In the genomic region with DNA sequence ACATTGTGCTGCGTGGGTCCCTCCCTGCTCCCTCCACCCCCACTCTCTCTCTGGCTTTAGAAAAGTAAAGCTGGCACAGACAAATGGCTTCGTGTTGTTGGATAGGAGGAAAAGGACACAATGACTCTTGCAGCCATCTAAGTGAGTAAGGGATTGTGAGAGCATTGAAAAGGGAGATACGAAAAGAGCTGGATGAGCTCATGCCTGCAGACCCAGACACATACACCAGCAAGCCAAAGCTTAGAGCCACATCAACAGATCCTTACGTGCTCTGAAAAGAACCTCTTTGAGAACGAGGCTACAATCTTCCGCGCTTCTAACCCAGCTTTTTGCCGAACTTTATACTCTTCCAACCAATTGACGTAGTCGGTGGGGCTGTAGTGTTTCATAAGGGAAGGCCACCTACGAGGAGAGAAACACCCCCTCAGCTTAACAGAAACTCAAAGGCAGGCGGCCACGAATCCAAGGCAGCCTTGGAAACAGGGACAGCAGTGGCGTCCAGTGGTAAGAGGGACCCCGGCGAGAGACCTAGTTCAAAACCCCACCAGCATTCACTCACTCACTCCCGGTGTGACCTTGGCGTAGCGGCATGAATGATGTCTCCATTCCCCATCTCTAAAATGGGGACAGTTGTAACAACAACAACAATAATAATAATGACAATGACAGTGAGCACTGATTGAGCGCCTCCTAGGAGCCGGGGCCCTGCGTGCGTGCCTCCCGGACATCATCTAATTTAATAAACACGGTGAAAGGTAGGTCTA, we compare ENCODE assay signal across 1 cellular context.
TF ChIP-seq lines count a peak whose summit lies in the region.

No MANE protein-coding gene starts in this region.

TF ChIP-seq in HepG2, 621 proteins besides CTCF, POLR2A, EP300 and RAD21 (continued from another document):
- TF ChIP-seq RNF219 (CRISPR knock-in tag; IDR thresholded peaks at IDR 0.05) (no peak), KAT2B (IDR thresholded peaks at IDR 0.05; ENCODE audit: borderline replicate concordance, low read depth, low read length) (no peak), CCAR2 (optimal IDR thresholded peaks at IDR 0.05; ENCODE audit: low read depth, low read length) (no peak), SNAI1 (CRISPR knock-in tag; IDR thresholded peaks at IDR 0.05; ENCODE audit: borderline replicate concordance) (no peak), TOPORS (CRISPR knock-in tag; IDR thresholded peaks at IDR 0.05) (no peak), ZC3H13 (CRISPR knock-in tag; IDR thresholded peaks at IDR 0.05) (no peak), ZNF205 (CRISPR knock-in tag; IDR thresholded peaks at IDR 0.05) (no peak), MAX (IDR thresholded peaks at IDR 0.05) (no peak), FOXA3 (CRISPR knock-in tag; IDR thresholded peaks at IDR 0.05) (no peak), ZNF260 (CRISPR knock-in tag; IDR thresholded peaks at IDR 0.05; ENCODE audit: borderline replicate concordance, low read depth) (no peak), ZNF781 (CRISPR knock-in tag; IDR thresholded peaks at IDR 0.05; ENCODE audit: borderline replicate concordance, not compliant biosample characterization) (no peak), ZFP36L2 (CRISPR knock-in tag; IDR thresholded peaks at IDR 0.05) (no peak)
- TF ChIP-seq, protein P1, sequence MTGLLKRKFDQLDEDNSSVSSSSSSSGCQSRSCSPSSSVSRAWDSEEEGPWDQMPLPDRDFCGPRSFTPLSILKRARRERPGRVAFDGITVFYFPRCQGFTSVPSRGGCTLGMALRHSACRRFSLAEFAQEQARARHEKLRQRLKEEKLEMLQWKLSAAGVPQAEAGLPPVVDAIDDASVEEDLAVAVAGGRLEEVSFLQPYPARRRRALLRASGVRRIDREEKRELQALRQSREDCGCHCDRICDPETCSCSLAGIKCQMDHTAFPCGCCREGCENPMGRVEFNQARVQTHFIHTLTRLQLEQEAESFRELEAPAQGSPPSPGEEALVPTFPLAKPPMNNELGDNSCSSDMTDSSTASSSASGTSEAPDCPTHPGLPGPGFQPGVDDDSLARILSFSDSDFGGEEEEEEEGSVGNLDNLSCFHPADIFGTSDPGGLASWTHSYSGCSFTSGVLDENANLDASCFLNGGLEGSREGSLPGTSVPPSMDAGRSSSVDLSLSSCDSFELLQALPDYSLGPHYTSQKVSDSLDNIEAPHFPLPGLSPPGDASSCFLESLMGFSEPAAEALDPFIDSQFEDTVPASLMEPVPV (CRISPR knock-in tag; IDR thresholded peaks at IDR 0.05): no peak
- TF ChIP-seq, protein P2, sequence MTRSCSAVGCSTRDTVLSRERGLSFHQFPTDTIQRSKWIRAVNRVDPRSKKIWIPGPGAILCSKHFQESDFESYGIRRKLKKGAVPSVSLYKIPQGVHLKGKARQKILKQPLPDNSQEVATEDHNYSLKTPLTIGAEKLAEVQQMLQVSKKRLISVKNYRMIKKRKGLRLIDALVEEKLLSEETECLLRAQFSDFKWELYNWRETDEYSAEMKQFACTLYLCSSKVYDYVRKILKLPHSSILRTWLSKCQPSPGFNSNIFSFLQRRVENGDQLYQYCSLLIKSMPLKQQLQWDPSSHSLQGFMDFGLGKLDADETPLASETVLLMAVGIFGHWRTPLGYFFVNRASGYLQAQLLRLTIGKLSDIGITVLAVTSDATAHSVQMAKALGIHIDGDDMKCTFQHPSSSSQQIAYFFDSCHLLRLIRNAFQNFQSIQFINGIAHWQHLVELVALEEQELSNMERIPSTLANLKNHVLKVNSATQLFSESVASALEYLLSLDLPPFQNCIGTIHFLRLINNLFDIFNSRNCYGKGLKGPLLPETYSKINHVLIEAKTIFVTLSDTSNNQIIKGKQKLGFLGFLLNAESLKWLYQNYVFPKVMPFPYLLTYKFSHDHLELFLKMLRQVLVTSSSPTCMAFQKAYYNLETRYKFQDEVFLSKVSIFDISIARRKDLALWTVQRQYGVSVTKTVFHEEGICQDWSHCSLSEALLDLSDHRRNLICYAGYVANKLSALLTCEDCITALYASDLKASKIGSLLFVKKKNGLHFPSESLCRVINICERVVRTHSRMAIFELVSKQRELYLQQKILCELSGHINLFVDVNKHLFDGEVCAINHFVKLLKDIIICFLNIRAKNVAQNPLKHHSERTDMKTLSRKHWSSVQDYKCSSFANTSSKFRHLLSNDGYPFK (CRISPR knock-in tag; IDR thresholded peaks at IDR 0.05; ENCODE audit: borderline replicate concordance): no peak
TF ChIP-seq in HepG2: peak in this region for 9.
